ENCODE assay signal across 8 cellular contexts in genomic region chr6:32970413-32971244, GRCh38. TPM values are rescaled to one million over a fixed set of nuclear protein-coding genes. Genes with fewer than 3 reads are reported as not detected.
DNase-seq lines count a peak whose midpoint lies in the region; ATAC-seq, FAIRE-seq and TF ChIP-seq lines count a peak whose summit lies in the region.

No MANE protein-coding gene starts in this region.

- H3K27me3 ChIP-seq in astrocyte (ENCODE audit: insufficient read depth, low read length), result no peaks in the 10 kb centered on the region
- no peaks in the 10 kb centered on the region for H3K27me3 ChIP-seq in hepatocyte

- H3K36me3 ChIP-seq in astrocyte (ENCODE audit: insufficient read depth, low read length) (peaks cover 21% of the 10 kb centered on the region), hepatocyte (replicated peaks; ENCODE audit: insufficient read depth, low read depth) (no peaks in the 10 kb centered on the region)

- peaks cover 21% of the 10 kb centered on the region for H3K4me1 Mint-ChIP-seq in astrocyte (ENCODE audit: low read depth, unreplicated experiment)

- peak; percentile 41 for DNase-seq in GF-D8 (lab: John Stamatoyannopoulos, UW)
- peak; percentile 63 for DNase-seq in NCI-H1092 treated with DMSO at 0.1 percent for 48 hours (lab: John Stamatoyannopoulos, UW)
- DNase-seq in T-helper 22 cell (ENCODE audit: low read depth), result peak; percentile 41
- peak; percentile 83 for DNase-seq in astrocyte (ENCODE audit: low read depth)
- DNase-seq in hepatocyte (ENCODE audit: low spot score), result peak; percentile 95
- peak; percentile 61 for DNase-seq in renal cortical epithelial cell (ENCODE audit: low read depth)

- WGBS in hepatocyte (ENCODE audit: low lambda C conversion rate, missing lambda C conversion rate), result 0% methylated on average over 22 of the region's 43 CpGs

- H3K27me3 Mint-ChIP-seq in astrocyte (ENCODE audit: low read depth, unreplicated experiment), result no peaks in the 10 kb centered on the region

- ATAC-seq in HG03432 (IDR thresholded peaks at IDR 0.05; ENCODE audit: unreplicated experiment) (no peak), GM19463 (IDR thresholded peaks at IDR 0.05; ENCODE audit: unreplicated experiment) (no peak)

- H3K9ac ChIP-seq in astrocyte (ENCODE audit: low read length), result peak overlapping the region; percentile 99

- peaks cover 36% of the 10 kb centered on the region for H4K20me1 ChIP-seq in astrocyte (ENCODE audit: insufficient read depth, low read length)
- peaks cover 39% of the 10 kb centered on the region for H4K20me1 ChIP-seq in hepatocyte (ENCODE audit: insufficient read depth, poor library complexity, severe bottlenecking)

- H3K9me2 ChIP-seq in hepatocyte (replicated peaks; ENCODE audit: insufficient read depth), result no peaks in the 10 kb centered on the region

- peak overlapping the region; percentile 100 for H3K4me3 Mint-ChIP-seq in astrocyte (ENCODE audit: unreplicated experiment)

- H3K36me3 Mint-ChIP-seq in astrocyte (ENCODE audit: low read depth, unreplicated experiment), result peaks cover 30% of the 10 kb centered on the region

- peak overlapping the region; percentile 100 for H3K27ac Mint-ChIP-seq in astrocyte (ENCODE audit: unreplicated experiment)

- H3K79me2 ChIP-seq in astrocyte (ENCODE audit: insufficient read depth, low read length) (peaks cover 68% of the 10 kb centered on the region), hepatocyte (peaks cover 74% of the 10 kb centered on the region)

- H3K4me2 ChIP-seq in astrocyte (ENCODE audit: low read length), result peak overlapping the region; percentile 94
- H3K4me2 ChIP-seq in hepatocyte, result peak overlapping the region; percentile 89

- H3K4me3 ChIP-seq in astrocyte (ENCODE audit: insufficient read depth, low read depth, low read length), result peak overlapping the region; percentile 97
- peak overlapping the region; percentile 69 for H3K4me3 ChIP-seq in hepatocyte

- FAIRE-seq in astrocyte (lab: Jason Lieb, UNC), result no peak

- peak overlapping the region; percentile 100 for H3K27ac ChIP-seq in astrocyte (ENCODE audit: low read depth, low read length)
- peak overlapping the region; percentile 100 for H3K27ac ChIP-seq in hepatocyte

- TF ChIP-seq CTCF in astrocyte (IDR thresholded peaks at IDR 0.05; ENCODE audit: insufficient read depth, low read depth, low read length) (no peak), hepatocyte (IDR thresholded peaks at IDR 0.05; ENCODE audit: poor library complexity) (no peak)

- no peak overlapping the region for H2AFZ ChIP-seq in astrocyte (ENCODE audit: low read depth, low read length)
- H2AFZ ChIP-seq in hepatocyte, result no peak overlapping the region

- peaks cover 17% of the 10 kb centered on the region for H3K4me1 ChIP-seq in astrocyte (ENCODE audit: insufficient read depth, low read length)
- H3K4me1 ChIP-seq in hepatocyte (ENCODE audit: insufficient read depth), result peaks cover 21% of the 10 kb centered on the region

- H3K9me3 ChIP-seq in astrocyte (ENCODE audit: insufficient read depth, low read depth, low read length) (no peaks in the 10 kb centered on the region), hepatocyte (ENCODE audit: low read depth) (no peaks in the 10 kb centered on the region)

- H3K9me3 Mint-ChIP-seq in astrocyte (ENCODE audit: unreplicated experiment), result no peaks in the 10 kb centered on the region

RNA-seq across cellular contexts. Expression of gene BRD2, which starts 2.2 kb away (rescaled TPM):
- total RNA-seq in astrocyte (213 and 234 TPM in 2 replicates), hepatocyte (132 and 133 TPM in 2 replicates), renal cortical epithelial cell (47.8 and 107 TPM in 2 replicates)
- polyA plus RNA-seq in hepatocyte, result 106 and 118 TPM in 2 replicates

RNA-seq across cellular contexts. Expression of gene HLA-DMA, which starts 17.7 kb away (rescaled TPM):
- total RNA-seq in astrocyte, result 5.2 and 8.1 TPM in 2 replicates
- 9.0 and 9.5 TPM in 2 replicates for total RNA-seq in hepatocyte
- polyA plus RNA-seq in hepatocyte, result 4.7 and 9.2 TPM in 2 replicates
- 1.9 and 6.1 TPM in 2 replicates for total RNA-seq in renal cortical epithelial cell

RNA-seq across cellular contexts. Expression of gene HLA-DMB, which starts 29.8 kb away (rescaled TPM):
- total RNA-seq in astrocyte, result 0.11 and 0.24 TPM in 2 replicates
- 1.00 and 1.0 TPM in 2 replicates for total RNA-seq in hepatocyte
- polyA plus RNA-seq in hepatocyte, result 1.7 TPM in 1 of 2 replicates, not detected in the other
- 2.1 and 18.9 TPM in 2 replicates for total RNA-seq in renal cortical epithelial cell

RNA-seq across cellular contexts. Expression of gene HLA-DOA, which starts 38.8 kb away (rescaled TPM):
- total RNA-seq in astrocyte (0.48 and 0.89 TPM in 2 replicates), hepatocyte (1.4 and 2.0 TPM in 2 replicates), renal cortical epithelial cell (0.55 and 1.6 TPM in 2 replicates)
- polyA plus RNA-seq in hepatocyte, result 0.79 and 0.83 TPM in 2 replicates

Comparison
In these comparisons a context has a peak if more than half of its experiments do, and no peak if none do; other contexts are left out.
1. DNase-seq: peak in every context shown above with its lines; median percentile 95 in hepatocyte; 83 in astrocyte; 63 in NCI-H1092 treated with DMSO at 0.1 percent for 48 hours; 61 in renal cortical epithelial cell; 41 in GF-D8; 41 in T-helper 22 cell.